ENCODE assay signal across 11 cellular contexts in genomic region chr20:58542411-58543095, GRCh38. TPM values are rescaled to one million over a fixed set of nuclear protein-coding genes. Genes with fewer than 3 reads are reported as not detected.
DNase-seq lines count a peak whose midpoint lies in the region; ATAC-seq lines count a peak whose summit lies in the region.
"Had no signal": no experiment of that assay in that cellular context is flagged by ENCODE, and none has a peak within 500 bp of the region (broad histone marks: within the 10 kb centered on the region; RNA-seq: fewer than 3 reads in every experiment).

No MANE protein-coding gene starts in this region.

- ATAC-seq in left lobe of liver: no peak
- ATAC-seq in HG03025 (IDR thresholded peaks at IDR 0.05; ENCODE audit: low FRiP score, unreplicated experiment): no peak
- ATAC-seq in HG03457 (IDR thresholded peaks at IDR 0.05; ENCODE audit: unreplicated experiment): no peak
- ATAC-seq: Right ventricle myocardium inferior had no signal

- peak; percentile 53 for DNase-seq in EH (ENCODE audit: low read depth)
- peak; percentile 20 for DNase-seq in HT-29 (ENCODE audit: low spot score)
- DNase-seq in activated T-cell treated with anti-CD3 and anti-CD28 coated beads, Interleukin-2, amount 50 U/mL, for 48 hours: peak; percentile 46 to 51
- peak; percentile 35 for DNase-seq in left lobe of liver (ENCODE audit: low spot score)
- no peak for DNase-seq in dermis blood vessel endothelial cell
- no peak for DNase-seq in NCI-H2029 treated with DMSO at 0.1 percent for 48 hours (lab: John Stamatoyannopoulos, UW)
- DNase-seq: effector memory CD4-positive, alpha-beta T cell; NCI-H345 had no signal

RNA-seq across cellular contexts. Expression of gene APCDD1L, which starts 27.4 kb away (rescaled TPM):
- not detected in 2 replicates for total RNA-seq in HT-29 (2014; rRNA removed; shearing (Covaris generic))
- total RNA-seq in left lobe of liver (0.13 TPM), dermis blood vessel endothelial cell (0.17 and 0.19 TPM in 2 replicates)

Comparison
In these comparisons a context has a peak if more than half of its experiments do, and no peak if none do; other contexts are left out.
1. DNase-seq: peak in EH (single experiment), HT-29 (single experiment), activated T-cell treated with anti-CD3 and anti-CD28 coated beads, Interleukin-2, amount 50 U/mL, for 48 hours (2 of 2) and left lobe of liver (single experiment); none in dermis blood vessel endothelial cell (single experiment) and NCI-H2029 treated with DMSO at 0.1 percent for 48 hours (single experiment).